ENCODE assay signal across 11 cellular contexts in the genomic region with DNA sequence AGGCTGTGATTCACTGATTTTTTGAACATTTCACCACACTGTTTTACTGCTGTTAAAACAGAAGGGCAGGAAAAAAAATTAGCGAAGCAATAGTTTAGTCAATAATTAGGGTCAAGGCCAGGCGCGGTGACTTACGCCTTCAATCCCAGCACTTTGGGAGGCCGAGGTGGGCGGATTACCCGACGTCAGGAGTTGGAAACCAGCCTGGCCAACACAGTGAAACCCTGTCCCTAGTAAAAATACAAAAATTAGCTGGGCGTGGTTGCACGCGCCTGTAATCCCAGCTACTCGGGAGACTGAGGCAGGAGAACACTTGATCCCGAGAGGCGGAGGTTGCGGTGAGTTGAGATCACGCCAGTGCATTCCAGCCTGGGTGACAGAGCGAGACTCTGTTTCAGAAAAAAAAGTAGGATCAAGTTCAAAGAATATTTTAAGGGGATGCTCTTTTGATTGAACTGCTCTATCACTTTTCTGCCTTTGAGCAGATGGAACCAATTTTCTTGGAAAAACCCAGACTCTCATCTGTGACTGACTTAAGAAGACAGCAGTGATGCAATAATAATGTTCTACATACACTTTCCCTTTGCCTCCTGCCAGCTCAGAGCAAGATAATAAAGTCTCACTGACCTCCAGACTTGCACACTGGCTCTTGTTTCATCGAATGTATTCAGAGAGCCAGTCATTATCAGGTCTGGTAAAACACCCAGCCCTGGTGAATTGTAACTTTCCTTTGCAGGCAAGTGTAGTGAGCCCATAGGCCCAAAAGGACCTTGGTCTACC. TPM values are rescaled to one million over a fixed set of nuclear protein-coding genes. Genes with fewer than 3 reads are reported as not detected.
DNase-seq lines count a peak whose midpoint lies in the region; ATAC-seq and TF ChIP-seq lines count a peak whose summit lies in the region.
"Had no signal": no experiment of that assay in that cellular context is flagged by ENCODE, and none has a peak within 500 bp of the region (broad histone marks: within the 10 kb centered on the region; RNA-seq: fewer than 3 reads in every experiment).

No MANE protein-coding gene starts in this region.

- H4K91ac ChIP-seq in IMR-90 (ENCODE audit: insufficient read depth, low read depth, low read length), result no peak overlapping the region

- 0 out of 4 replicates have a peak overlapping the region, but pooled peaks of 1 of the 2 experiments have one; percentile 2 for H4K8ac ChIP-seq in IMR-90 (ENCODE audit: low read depth in 2 of 2, low read length in 2 of 2)

- H3K4me1 ChIP-seq in IMR-90 (ENCODE audit: control insufficient read depth, insufficient read depth, low read length) (peaks cover 2% of the 10 kb centered on the region; the same call in 1 of the 2 replicates), breast epithelium (peaks cover 0 to 6% of the 10 kb centered on the region in 2 donors), endodermal cell (ENCODE audit: control insufficient read depth, insufficient read depth, low read length) (no peaks in the 10 kb centered on the region)

- DNase-seq in BJ (ENCODE audit: low read depth) (peak; percentile 83), IMR-90 (peak; percentile 84), breast epithelium (ENCODE audit: low spot score in 2 of 2) (no peak), non-pigmented ciliary epithelial cell (ENCODE audit: low read depth) (peak; percentile 30), endodermal cell (no peak), kidney glomerular epithelial cell (lab: John Stamatoyannopoulos, UW) (no peak)
- DNase-seq: NCI-H2081 treated with DMSO at 0.1 percent for 48 hours had no signal

- peaks cover 30% of the 10 kb centered on the region for H3K9me3 Mint-ChIP-seq in endodermal cell

- WGBS in IMR-90 (ENCODE audit: extremely low coverage in 2 of 2, insufficient read length in 1 of 2), 2 experiments, result 86% methylated on average over 14 of the region's 18 CpGs; no CpG with 5 or more reads in 1 of the 2 experiments
- WGBS in endodermal cell (ENCODE audit: insufficient coverage in 1 of 2, insufficient read length in 1 of 2), 2 experiments, result 88 to 90% methylated on average over 18 of the region's 18 CpGs

- H3K4me1 Mint-ChIP-seq in endodermal cell, result peaks cover 4% of the 10 kb centered on the region

- H2BK120ac ChIP-seq in IMR-90 (ENCODE audit: low read depth, low read length), result no peak overlapping the region

- no peak overlapping the region for H4K5ac ChIP-seq in IMR-90 (ENCODE audit: low read depth, low read length)

- TF ChIP-seq RAD21 in IMR-90 (IDR thresholded peaks at IDR 0.05; ENCODE audit: low read length), result no peak

- peaks cover 20 to 33% of the 10 kb centered on the region in 2 experiments for H3K79me1 ChIP-seq in IMR-90 (ENCODE audit: low read depth in 1 of 2, low read length in 2 of 2)

- no peak overlapping the region for H2BK5ac ChIP-seq in IMR-90 (ENCODE audit: low read depth, low read length, poor library complexity, severe bottlenecking)

- H3K18ac ChIP-seq in IMR-90 (ENCODE audit: low read depth, low read length), result no peak overlapping the region

- H2AFZ ChIP-seq in IMR-90 (replicated peaks; ENCODE audit: low read length, poor library complexity), result peak overlapping the region; percentile 9

- no peak overlapping the region for H2BK20ac ChIP-seq in IMR-90 (ENCODE audit: low read depth, low read length)

- H3K27me3 Mint-ChIP-seq in endodermal cell (ENCODE audit: insufficient read depth), result peaks cover 18% of the 10 kb centered on the region

- H3K14ac ChIP-seq in IMR-90 (replicated peaks; ENCODE audit: low read depth, low read length), result no peak overlapping the region

- H3K9me1 ChIP-seq in IMR-90 (ENCODE audit: insufficient read depth, low read length), result 0 out of 2 replicates have a peak, but pooled peaks cover 2% of the 10 kb centered on the region

- H3K9me3 ChIP-seq in IMR-90 (ENCODE audit: control insufficient read depth, insufficient read depth, low read length), result no peaks in the 10 kb centered on the region
- no peaks in the 10 kb centered on the region for H3K9me3 ChIP-seq in breast epithelium
- peaks cover 13% of the 10 kb centered on the region for H3K9me3 ChIP-seq in endodermal cell (ENCODE audit: control insufficient read depth, low read length)

- no peak overlapping the region for H3K56ac ChIP-seq in IMR-90 (ENCODE audit: extremely low read depth, insufficient read depth, low read length)

- H3K4me3 Mint-ChIP-seq in endodermal cell, result no peak overlapping the region

- H3K27ac Mint-ChIP-seq in endodermal cell, result no peak overlapping the region

- peaks cover 17% of the 10 kb centered on the region for H4K20me1 ChIP-seq in IMR-90 (ENCODE audit: insufficient read depth, low read length)

- no peak overlapping the region for H2BK15ac ChIP-seq in IMR-90 (ENCODE audit: low read depth, low read length)

- TF ChIP-seq CTCF in BJ (IDR thresholded peaks at IDR 0.05; ENCODE audit: insufficient read depth, low read depth, low read length) (no peak), IMR-90 (conservative IDR thresholded peaks at IDR 0.05; ENCODE audit: low read depth, low read length) (no peak), breast epithelium (IDR thresholded peaks at IDR 0.05) (no peak), endodermal cell (conservative IDR thresholded peaks at IDR 0.05) (no peak)

- TF ChIP-seq POLR2A in IMR-90 (IDR thresholded peaks at IDR 0.05; ENCODE audit: low read depth, low read length) (no peak), breast epithelium (IDR thresholded peaks at IDR 0.05) (no peak)

- dilution Hi-C loops in IMR-90 (cut with HindIII; ENCODE audit: low sequenced_read_pairs, unreplicated experiment), result no loop called here

- no peak overlapping the region for H2AK5ac ChIP-seq in IMR-90 (ENCODE audit: low read depth, low read length)

- H3K27ac ChIP-seq in IMR-90 (ENCODE audit: insufficient read depth, low read length) (peak overlapping the region; percentile 55; the same call in 1 of the 2 replicates), breast epithelium (peak overlapping the region; percentile 35 to 67), endodermal cell (ENCODE audit: low read depth, low read length) (no peak overlapping the region)

- H3K36me3 ChIP-seq in BJ (ENCODE audit: control insufficient read depth, insufficient read depth, low read length), result no peaks in the 10 kb centered on the region
- no peaks in the 10 kb centered on the region for H3K36me3 ChIP-seq in IMR-90 (ENCODE audit: control insufficient read depth, insufficient read depth, low read length)
- no peaks in the 10 kb centered on the region for H3K36me3 ChIP-seq in breast epithelium
- peaks cover 4% of the 10 kb centered on the region for H3K36me3 ChIP-seq in endodermal cell (ENCODE audit: control insufficient read depth, insufficient read depth, low read length)

- H3K4ac ChIP-seq in IMR-90 (ENCODE audit: low read depth, low read length), result no peak overlapping the region

- no TSS peak for BruUV-seq in IMR-90 (replicated peaks; lab: Mats Ljungman, UMichigan)

- H3K4me2 ChIP-seq in IMR-90 (ENCODE audit: low read depth, low read length), result peak overlapping the region; percentile 50; the same call in 1 of the 2 replicates

- H3K27me3 ChIP-seq in BJ (ENCODE audit: control insufficient read depth, insufficient read depth, low read length), result no peaks in the 10 kb centered on the region
- no peaks in the 10 kb centered on the region for H3K27me3 ChIP-seq in IMR-90 (ENCODE audit: control insufficient read depth, insufficient read depth, low read length)
- H3K27me3 ChIP-seq in breast epithelium, result no peaks in the 10 kb centered on the region
- no peaks in the 10 kb centered on the region for H3K27me3 ChIP-seq in endodermal cell (ENCODE audit: control insufficient read depth, insufficient read depth, low read length, poor library complexity, severe bottlenecking)

- POLR2A ChIA-PET in BJ (lab: Charles Lee) (no interaction called here), IMR-90 (lab: Charles Lee; ENCODE audit: unreplicated experiment) (no interaction called here)

- CTCF ChIA-PET in BJ (lab: Yijun Ruan, JAX), result no interaction called here
- CTCF ChIA-PET in IMR-90 (lab: Yijun Ruan, JAX), result no interaction called here

- H3K36me3 Mint-ChIP-seq in endodermal cell (ENCODE audit: low read depth), result peaks cover 10% of the 10 kb centered on the region

- H3K9ac ChIP-seq in IMR-90 (ENCODE audit: low read depth, low read length) (no peak overlapping the region), endodermal cell (ENCODE audit: extremely low read depth, low read length, poor library complexity, severe bottlenecking) (no peak overlapping the region)

- ATAC-seq in IMR-90 (ENCODE audit: low read depth), result no peak
- ATAC-seq in HG03457 (IDR thresholded peaks at IDR 0.05; ENCODE audit: unreplicated experiment), result no peak
- no peak for ATAC-seq in HG02938 (IDR thresholded peaks at IDR 0.05; ENCODE audit: unreplicated experiment)

- H3K4me3 ChIP-seq in BJ (ENCODE audit: low read depth, low read length) (no peak overlapping the region), IMR-90 (ENCODE audit: insufficient read depth, low read depth, low read length) (no peak overlapping the region), breast epithelium (no peak overlapping the region), endodermal cell (ENCODE audit: low read length) (no peak overlapping the region)

- intact Hi-C loops in IMR-90 (cut with micrococcal nuclease), result no loop called here
- intact Hi-C loops in breast epithelium (cut with DNase I; ENCODE audit: low total_unique reads), result no loop called here

- no peak overlapping the region for H3K23ac ChIP-seq in IMR-90 (ENCODE audit: low read depth, low read length)

- H2AK9ac ChIP-seq in IMR-90 (replicated peaks; ENCODE audit: low read depth, low read length, poor library complexity), result no peak overlapping the region

- in situ Hi-C loops in IMR-90 (cut with MboI; ENCODE audit: low sequenced_read_pairs), result loop anchor here (5.0 kb wide), 1 partner anchor 127 kb away; no protein-coding TSS in a partner anchor

RNA-seq across cellular contexts. Expression of a gene that starts 1.6 kb away (rescaled TPM):
- 49.8 and 110 TPM in 2 replicates for polyA plus RNA-seq in BJ (2011; rRNA removed)
- 24.5 and 25.1 TPM in 2 replicates for polyA minus RNA-seq in BJ (2011; rRNA and poly(A)+ RNA removed)
- 102 and 211 TPM in 2 replicates for total RNA-seq in IMR-90 (2012; rRNA removed)
- polyA plus RNA-seq in IMR-90 (2012; rRNA removed), result 69.4 and 78.6 TPM in 2 replicates
- polyA plus RNA-seq in IMR-90 (2012; cell fraction: cytosol; rRNA removed), result 32.2 and 54.5 TPM in 2 replicates
- 15.3 and 36.3 TPM in 2 replicates for polyA plus RNA-seq in IMR-90 (2012; cell fraction: nucleus; rRNA removed; ENCODE audit: low replicate concordance)
- total RNA-seq in breast epithelium, result 100 to 1,000 TPM in 2 of 3 donors, 10 to 100 TPM in 1; 86.9 to 174 (median 164) TPM
- 10 to 100 TPM; 63.3 to 72.1 TPM for total RNA-seq in endodermal cell
- 120 TPM for polyA plus RNA-seq in endodermal cell (2013, experiment 1 of 2)
- 119 TPM for polyA plus RNA-seq in endodermal cell (2013, experiment 2 of 2)

RNA-seq across cellular contexts. Expression of a gene that starts 48.9 kb away (rescaled TPM):
- polyA plus RNA-seq in BJ (2011; rRNA removed) (not detected in 2 replicates), IMR-90 (2012; rRNA removed) (not detected in 2 replicates)
- polyA minus RNA-seq in BJ (2011; rRNA and poly(A)+ RNA removed), result not detected in 2 replicates
- total RNA-seq in IMR-90 (2012; rRNA removed) (not detected in 2 replicates), breast epithelium (under 1 TPM in 1 of 3 donors, not detected in 2; 0.44 TPM), endodermal cell (under 1 TPM in 1 of 2 donors, not detected in 1; 0.02 TPM)
- not detected in 2 replicates for polyA plus RNA-seq in IMR-90 (2012; cell fraction: cytosol; rRNA removed)
- 0.01 TPM in 1 of 2 replicates, not detected in the other for polyA plus RNA-seq in IMR-90 (2012; cell fraction: nucleus; rRNA removed; ENCODE audit: low replicate concordance)
- 0.04 TPM for polyA plus RNA-seq in endodermal cell (2013, experiment 1 of 2)
- 0.04 TPM for polyA plus RNA-seq in endodermal cell (2013, experiment 2 of 2)
- total RNA-seq: glomerular endothelial cell; T-helper 1 cell treated with Interleukin-12 subunit alpha and Interleukin-12 subunit beta and Interleukin-4 antibody, amounts not matched to agents 30 ng/mL and 1 ng/mL, for 36 hours had no signal

Comparison
In these comparisons a context has a peak if more than half of its experiments do, and no peak if none do; other contexts are left out.
1. DNase-seq: peak in BJ (single experiment), IMR-90 (single experiment) and non-pigmented ciliary epithelial cell (single experiment); none in breast epithelium (0 of 2), endodermal cell (single experiment) and kidney glomerular epithelial cell (single experiment).